Comparison of ENCODE assay signal across 9 cellular contexts in the genomic region with DNA sequence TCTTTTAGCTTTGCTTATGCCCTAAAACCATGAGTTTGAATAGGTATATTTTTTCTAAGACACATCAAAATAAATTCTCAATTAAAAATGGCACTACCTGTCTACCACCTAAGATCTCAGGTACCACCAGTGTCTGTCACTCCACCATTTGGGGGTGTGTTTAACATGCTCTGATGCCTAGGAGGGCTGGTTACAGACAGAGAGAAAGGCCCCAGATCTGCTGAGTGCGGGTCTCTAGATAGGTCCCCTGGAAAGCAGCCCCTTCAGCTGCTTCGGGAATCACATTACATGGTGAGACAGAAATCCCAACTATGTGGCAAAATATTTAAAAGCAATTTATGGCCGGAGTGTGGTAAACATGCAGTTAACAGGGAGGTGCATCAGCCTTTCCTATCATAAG. TPM values are rescaled to one million over a fixed set of nuclear protein-coding genes. Genes with fewer than 3 reads are reported as not detected.
DNase-seq lines count a peak whose midpoint lies in the region; ATAC-seq and TF ChIP-seq lines count a peak whose summit lies in the region.
"Had no signal": no experiment of that assay in that cellular context is flagged by ENCODE, and none has a peak within 500 bp of the region (broad histone marks: within the 10 kb centered on the region; RNA-seq: fewer than 3 reads in every experiment).

No MANE protein-coding gene starts in this region.

- peaks cover 0 to 4% (median 2%) of the 10 kb centered on the region in 3 donors for H3K27me3 ChIP-seq in psoas muscle (ENCODE audit: insufficient read depth in 3 of 3, low read length in 2 of 3)
- H3K27me3 ChIP-seq: upper lobe of right lung had no signal

- no peak for ATAC-seq in activated CD4-positive, alpha-beta T cell treated with anti-CD3 and anti-CD28 coated beads for 36 hours
- ATAC-seq in T-cell (replicated peaks in 1 of 4) (no peak), psoas muscle (no peak), HG03571 (IDR thresholded peaks at IDR 0.05; ENCODE audit: unreplicated experiment) (no peak), HG02973 (IDR thresholded peaks at IDR 0.05; ENCODE audit: unreplicated experiment) (no peak)

- 27 to 41% (median 28%) methylated on average over 3 of the region's 3 CpGs for WGBS in psoas muscle, 3 donors

- H3K9me3 ChIP-seq in psoas muscle: no peaks in the 10 kb centered on the region
- H3K9me3 ChIP-seq: upper lobe of right lung had no signal

- H3K27me3 Mint-ChIP-seq in activated CD4-positive, alpha-beta T cell treated with anti-CD3 and anti-CD28 coated beads for 36 hours: peaks cover under 1% of the 10 kb centered on the region
- H3K27me3 Mint-ChIP-seq in T-cell: peaks cover 0 to 5% of the 10 kb centered on the region in 2 donors

- POLR2A ChIA-PET in activated CD4-positive, alpha-beta T cell treated with anti-CD3 and anti-CD28 coated beads for 36 hours (lab: Charles Lee): interaction anchor here (2.0 kb wide), 1 partner anchor 64 kb away, joined by 8 read pairs; no protein-coding TSS in a partner anchor
- POLR2A ChIA-PET in T-cell (lab: Charles Lee): no interaction called here

- DNase-seq in activated CD4-positive, alpha-beta T cell treated with anti-CD3 and anti-CD28 coated beads for 36 hours: no peak
- DNase-seq in activated CD4-positive, alpha-beta T cell treated with anti-CD3 and anti-CD28 coated beads, Interleukin-2, amount 50 U/mL, for 1 hour: no peak
- DNase-seq in T-cell: no peak
- no peak for DNase-seq in epithelial cell of proximal tubule (ENCODE audit: low read depth)
- DNase-seq in psoas muscle: no peak
- no peak for DNase-seq in LoVo (ENCODE audit: low spot score)

- H3K4me1 ChIP-seq in psoas muscle: peaks cover 10% of the 10 kb centered on the region

- no peak overlapping the region for H3K27ac ChIP-seq in psoas muscle

- H3K4me1 Mint-ChIP-seq in activated CD4-positive, alpha-beta T cell treated with anti-CD3 and anti-CD28 coated beads for 36 hours: peaks cover 31% of the 10 kb centered on the region
- peaks cover 30 to 40% (median 34%) of the 10 kb centered on the region in 3 donors for H3K4me1 Mint-ChIP-seq in T-cell

- intact Hi-C loops in activated CD4-positive, alpha-beta T cell treated with anti-CD3 and anti-CD28 coated beads for 36 hours (cut with DNase I, micrococcal nuclease): loop anchor here (1.0 to 10.0 kb wide), 15 partner anchors 55 to 1291 kb away; a partner anchor contains a TSS
- intact Hi-C loops in psoas muscle (cut with DNase I): no loop called here

- TF ChIP-seq CTCF in epithelial cell of proximal tubule (conservative IDR thresholded peaks at IDR 0.05; ENCODE audit: low read depth, low read length) (no peak), psoas muscle (IDR thresholded peaks at IDR 0.05) (no peak)

- H3K36me3 Mint-ChIP-seq in activated CD4-positive, alpha-beta T cell treated with anti-CD3 and anti-CD28 coated beads for 36 hours (ENCODE audit: low read depth): peaks cover 9% of the 10 kb centered on the region
- H3K36me3 Mint-ChIP-seq in T-cell: peaks cover 10% of the 10 kb centered on the region

- H3K36me3 ChIP-seq in psoas muscle (ENCODE audit: insufficient read depth in 1 of 2, low read depth in 1 of 2): no peaks in the 10 kb centered on the region

- peak overlapping the region; percentile 42 for H3K27ac Mint-ChIP-seq in activated CD4-positive, alpha-beta T cell treated with anti-CD3 and anti-CD28 coated beads for 36 hours
- peak overlapping the region; percentile 86 to 91 for H3K27ac Mint-ChIP-seq in T-cell

- peaks cover 5% of the 10 kb centered on the region for H3K9me3 Mint-ChIP-seq in activated CD4-positive, alpha-beta T cell treated with anti-CD3 and anti-CD28 coated beads for 36 hours (ENCODE audit: low read depth)
- H3K9me3 Mint-ChIP-seq in T-cell: peaks cover 0 to 6% (median 0%) of the 10 kb centered on the region in 3 donors

- CTCF ChIA-PET in activated CD4-positive, alpha-beta T cell treated with anti-CD3 and anti-CD28 coated beads for 36 hours (lab: Charles Lee): interaction anchor here (0.5 kb wide), 1 partner anchor 942 kb away, joined by 3 read pairs; no protein-coding TSS in a partner anchor
- CTCF ChIA-PET in T-cell (lab: Charles Lee): interaction anchor here (0.5 to 1.7 kb wide), 2 partner anchors 316 to 510 kb away, joined by 3 to 6 read pairs; no protein-coding TSS in a partner anchor

- peak overlapping the region; percentile 90 for H3K4me3 Mint-ChIP-seq in activated CD4-positive, alpha-beta T cell treated with anti-CD3 and anti-CD28 coated beads for 36 hours
- H3K4me3 Mint-ChIP-seq in T-cell: peak overlapping the region; percentile 90 to 96 (median 92)

- H3K4me3 ChIP-seq in epithelial cell of proximal tubule (ENCODE audit: low read depth, low read length): peak overlapping the region; percentile 97
- H3K4me3 ChIP-seq in psoas muscle: peak overlapping the region; percentile 92

RNA-seq across cellular contexts. Expression of a gene that starts 0.7 kb away (rescaled TPM):
- 10 to 100 TPM; 24.8 to 26.2 TPM for total RNA-seq in activated CD4-positive, alpha-beta T cell treated with anti-CD3 and anti-CD28 coated beads for 36 hours
- 10 to 100 TPM; 40.3 to 48.0 (median 44.0) TPM for total RNA-seq in T-cell
- 32.5 and 50.0 TPM in 2 replicates for total RNA-seq in epithelial cell of proximal tubule
- 10 to 100 TPM; 20.0 to 24.3 (median 23.7) TPM for total RNA-seq in psoas muscle
- 10 to 100 TPM; 19.9 to 23.0 (median 20.5) TPM for polyA plus RNA-seq in psoas muscle

Comparison
In these comparisons a context has a peak if more than half of its experiments do, and no peak if none do; other contexts are left out.
1. intact Hi-C loops: an anchor here in activated CD4-positive, alpha-beta T cell treated with anti-CD3 and anti-CD28 coated beads for 36 hours (1.0 to 10.0 kb wide); none called in psoas muscle.